Comparison of ENCODE assay signal across 21 cellular contexts in the genomic region with DNA sequence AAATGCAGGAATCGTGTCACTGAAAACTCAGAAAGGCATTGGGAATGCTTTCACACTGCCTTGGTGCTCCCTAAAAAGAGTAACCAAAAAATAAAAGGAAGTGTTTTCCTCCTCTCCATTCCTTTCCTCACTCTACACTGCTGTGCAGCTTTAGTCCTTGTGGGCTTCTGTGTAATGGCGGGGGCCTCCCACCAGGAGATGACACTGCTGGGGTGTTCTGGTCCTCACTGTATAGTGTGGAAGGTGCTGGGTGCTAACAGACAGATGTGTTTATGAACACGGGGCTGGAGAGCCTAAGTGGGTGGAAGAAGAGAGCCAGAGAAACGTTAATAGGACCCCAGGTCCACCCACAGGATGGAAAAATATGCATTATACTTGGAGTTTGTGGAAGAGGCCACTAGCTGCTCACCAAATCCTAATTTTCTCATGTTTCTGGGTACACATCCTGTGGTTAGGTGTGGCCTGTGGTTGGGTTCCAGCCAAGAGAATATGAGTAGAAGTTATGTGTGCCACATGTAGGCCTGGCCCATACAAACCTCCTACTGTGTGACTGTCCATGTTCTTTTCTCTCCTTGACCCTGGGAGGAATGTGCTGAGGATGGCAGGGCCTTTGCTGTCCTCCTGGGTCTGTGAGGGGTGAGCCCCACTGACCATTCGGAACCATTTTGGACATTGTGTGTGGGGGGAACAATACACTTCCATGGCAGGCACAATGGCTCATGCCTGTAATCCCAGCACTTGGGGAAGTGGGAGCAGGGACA. TPM values are rescaled to one million over a fixed set of nuclear protein-coding genes. Genes with fewer than 3 reads are reported as not detected.
DNase-seq lines count a peak whose midpoint lies in the region; ATAC-seq, FAIRE-seq and TF ChIP-seq lines count a peak whose summit lies in the region.
"Had no signal": no experiment of that assay in that cellular context is flagged by ENCODE, and none has a peak within 500 bp of the region (broad histone marks: within the 10 kb centered on the region; RNA-seq: fewer than 3 reads in every experiment).

No MANE protein-coding gene starts in this region.

- peak; percentile 81 to 84; a peak in 5 of 6 replicates for ATAC-seq in A549
- ATAC-seq in activated naive CD4-positive, alpha-beta T cell treated with anti-CD3 and anti-CD28 coated beads, Interleukin-2, amount 50 U/mL, for 72 hours = no peak

- peaks cover 13% of the 10 kb centered on the region for H3K27me3 Mint-ChIP-seq in T-helper 1 cell treated with Interleukin-12 subunit alpha and Interleukin-12 subunit beta and Interleukin-4 antibody, amounts not matched to agents 30 μg/mL and 1 μg/mL, for 36 hours (ENCODE audit: low read depth)
- peaks cover 2% of the 10 kb centered on the region for H3K27me3 Mint-ChIP-seq in glutamatergic neuron (ENCODE audit: unreplicated experiment)
- H3K27me3 Mint-ChIP-seq: IgD-negative memory B cell had no signal

- FAIRE-seq in A549 (lab: Jason Lieb, UNC) = no peak
- FAIRE-seq: G401.6 had no signal

- H3K9me3 Mint-ChIP-seq in T-helper 1 cell treated with Interleukin-12 subunit alpha and Interleukin-12 subunit beta and Interleukin-4 antibody, amounts not matched to agents 30 μg/mL and 1 μg/mL, for 36 hours = no peaks in the 10 kb centered on the region
- no peaks in the 10 kb centered on the region for H3K9me3 Mint-ChIP-seq in glutamatergic neuron (ENCODE audit: unreplicated experiment)
- H3K9me3 Mint-ChIP-seq in activated naive CD4-positive, alpha-beta T cell treated with anti-CD3 and anti-CD28 coated beads, Interleukin-2, amount 50 U/mL, for 72 hours = no peaks in the 10 kb centered on the region
- H3K9me3 Mint-ChIP-seq: CD4-positive, CD25-positive, alpha-beta regulatory T cell; IgD-negative memory B cell had no signal

- no peaks in the 10 kb centered on the region for H3K36me3 ChIP-seq in BE2C

- H3K27me3 ChIP-seq in BE2C = peaks cover 8% of the 10 kb centered on the region; the same call in 1 of the 2 replicates

- H3K4me3 Mint-ChIP-seq in T-helper 1 cell treated with Interleukin-12 subunit alpha and Interleukin-12 subunit beta and Interleukin-4 antibody, amounts not matched to agents 30 μg/mL and 1 μg/mL, for 36 hours = no peak overlapping the region
- no peak overlapping the region for H3K4me3 Mint-ChIP-seq in glutamatergic neuron (ENCODE audit: unreplicated experiment)
- H3K4me3 Mint-ChIP-seq: CD4-positive, CD25-positive, alpha-beta regulatory T cell; IgD-negative memory B cell had no signal

- H3K4me1 Mint-ChIP-seq in T-helper 1 cell treated with Interleukin-12 subunit alpha and Interleukin-12 subunit beta and Interleukin-4 antibody, amounts not matched to agents 30 μg/mL and 1 μg/mL, for 36 hours (ENCODE audit: low read depth) = peaks cover 16% of the 10 kb centered on the region
- no peaks in the 10 kb centered on the region for H3K4me1 Mint-ChIP-seq in glutamatergic neuron (ENCODE audit: low read depth, unreplicated experiment)

- no peak overlapping the region for H3K27ac ChIP-seq in A549
- H3K27ac ChIP-seq: HL-60 had no signal

- POLR2A ChIA-PET in A549 (lab: Yijun Ruan, JAX) = no interaction called here

- no peak for TF ChIP-seq POLR2A in A549 (IDR thresholded peaks at IDR 0.05; ENCODE audit: low read length)

- CTCF ChIA-PET in A549 (lab: Yijun Ruan, JAX) = interaction anchor here (0.7 to 3.7 kb wide), 4 partner anchors 10 to 21 kb away, joined by 3 to 15 read pairs (median 3); a partner anchor contains a TSS

- no peak overlapping the region for H3K4me2 ChIP-seq in A549

- TF ChIP-seq CTCF in A549 (IDR thresholded peaks at IDR 0.05) (no peak), BE2C (IDR thresholded peaks at IDR 0.05; ENCODE audit: low read depth, low read length) (peak; percentile 8; the same call in 1 of the 2 replicates), fibroblast of the aortic adventitia (IDR thresholded peaks at IDR 0.05; ENCODE audit: insufficient read depth, low read length) (peak; percentile 5), glutamatergic neuron (IDR thresholded peaks at IDR 0.05; ENCODE audit: partially characterized antibody, unreplicated experiment) (no peak)

- H3K27ac Mint-ChIP-seq in T-helper 1 cell treated with Interleukin-12 subunit alpha and Interleukin-12 subunit beta and Interleukin-4 antibody, amounts not matched to agents 30 μg/mL and 1 μg/mL, for 36 hours = peak overlapping the region; percentile 11
- no peak overlapping the region for H3K27ac Mint-ChIP-seq in glutamatergic neuron (ENCODE audit: unreplicated experiment)
- no peak overlapping the region for H3K27ac Mint-ChIP-seq in activated naive CD4-positive, alpha-beta T cell treated with anti-CD3 and anti-CD28 coated beads, Interleukin-2, amount 50 U/mL, for 72 hours
- H3K27ac Mint-ChIP-seq: IgD-negative memory B cell had no signal

- TF ChIP-seq RAD21 in A549 (conservative IDR thresholded peaks at IDR 0.05 in 1 of 2, IDR thresholded peaks at IDR 0.05 in 1 of 2) = no peak

- H3K4me1 ChIP-seq in A549 (no peaks in the 10 kb centered on the region), BE2C (no peaks in the 10 kb centered on the region)

- no peak for TF ChIP-seq EP300 in A549 (IDR thresholded peaks at IDR 0.05)

- WGBS in A549 (ENCODE audit: missing lambda C conversion rate) = 44% methylated on average over 5 of the region's 5 CpGs

- H3K4me3 ChIP-seq in A549 = no peak overlapping the region
- no peak overlapping the region for H3K4me3 ChIP-seq in BE2C (ENCODE audit: low read depth, low read length)
- H3K4me3 ChIP-seq in fibroblast of the aortic adventitia (ENCODE audit: low read depth, low read length) = no peak overlapping the region

- DNase-seq in A549 (ENCODE audit: low read depth in 1 of 2, low spot score in 1 of 2) (no peak), BE2C (no peak), fibroblast of the aortic adventitia (ENCODE audit: low read depth) (no peak), NCI-H1694 (lab: John Stamatoyannopoulos, UW) (no peak), glutamatergic neuron (no peak)
- no peak for DNase-seq in activated naive CD4-positive, alpha-beta T cell treated with anti-CD3 and anti-CD28 coated beads, Interleukin-2, amount 50 U/mL, for 72 hours (ENCODE audit: low spot score in 2 of 2)
- DNase-seq: COR-L47, DMS 273 treated with DMSO at 0.1 percent for 48 hours, H7, NCI-H1105 treated with DMSO at 0.1 percent for 48 hours, NCI-H187 treated with DMSO at 0.1 percent for 48 hours, NCI-H226, NCI-H524, NCI-H82, OCI-M1, Right ventricle myocardium superior had no signal

- no peaks in the 10 kb centered on the region for H3K36me3 Mint-ChIP-seq in T-helper 1 cell treated with Interleukin-12 subunit alpha and Interleukin-12 subunit beta and Interleukin-4 antibody, amounts not matched to agents 30 μg/mL and 1 μg/mL, for 36 hours (ENCODE audit: low read depth)
- no peaks in the 10 kb centered on the region for H3K36me3 Mint-ChIP-seq in glutamatergic neuron (ENCODE audit: unreplicated experiment)
- H3K36me3 Mint-ChIP-seq in activated naive CD4-positive, alpha-beta T cell treated with anti-CD3 and anti-CD28 coated beads, Interleukin-2, amount 50 U/mL, for 72 hours = no peaks in the 10 kb centered on the region
- H3K36me3 Mint-ChIP-seq: CD4-positive, CD25-positive, alpha-beta regulatory T cell had no signal

- H3K9me3 ChIP-seq in A549 = no peaks in the 10 kb centered on the region
- no peaks in the 10 kb centered on the region for H3K9me3 ChIP-seq in BE2C

TF ChIP-seq in A549, 52 proteins besides CTCF, POLR2A, EP300 and RAD21 (continues in another document):
- TF ChIP-seq ZC3H11A (IDR thresholded peaks at IDR 0.05) = no peak
- no peak for TF ChIP-seq CBX8 (IDR thresholded peaks at IDR 0.05)
- TF ChIP-seq RARB (CRISPR knock-in tag; IDR thresholded peaks at IDR 0.05) = no peak
- no peak for TF ChIP-seq NFE2L2 (conservative IDR thresholded peaks at IDR 0.05; ENCODE audit: low read length)

RNA-seq across cellular contexts. Expression of a gene that starts 14.0 kb away (rescaled TPM):
- polyA plus RNA-seq in A549 (2011; rRNA removed) (107 and 109 TPM in 2 replicates), A549 (2017; fragmentation: RNase III; extraction: RNeasy Plus Mini Kit Qiagen cat#74134 plus additional on column Dnase treatment) (61.2 to 76.2 TPM (median 65.5 TPM) in 3 replicates)
- polyA plus RNA-seq in A549 (2012; cell fraction: cytosol; rRNA removed) = 24.7 and 35.9 TPM in 2 replicates
- polyA plus RNA-seq in A549 (2012; cell fraction: nucleus; rRNA removed) = 43.1 and 64.1 TPM in 2 replicates
- polyA minus RNA-seq in A549 (2011; rRNA and poly(A)+ RNA removed) = 51.9 and 53.4 TPM in 2 replicates
- polyA plus RNA-seq in BE2C (2012; ENCODE audit: insufficient read depth, insufficient read length, low read depth) = 6.8 TPM
- total RNA-seq in fibroblast of the aortic adventitia (ENCODE audit: low replicate concordance) (516 and 790 TPM in 2 replicates), glutamatergic neuron (ENCODE audit: unreplicated experiment) (3.5 TPM)
- 10 to 100 TPM in 1 of 2 donors, 1 to 10 TPM in 1; 4.8 to 21.9 TPM for total RNA-seq in activated naive CD4-positive, alpha-beta T cell treated with anti-CD3 and anti-CD28 coated beads, Interleukin-2, amount 50 U/mL, for 72 hours
- polyA plus RNA-seq: CD4-positive, CD25-positive, alpha-beta regulatory T cell; IgD-negative memory B cell had no signal

RNA-seq across cellular contexts. Expression of a gene that starts 28.3 kb away (rescaled TPM):
- polyA plus RNA-seq in A549 (2011; rRNA removed) (52.0 and 53.4 TPM in 2 replicates), A549 (2017; fragmentation: RNase III; extraction: RNeasy Plus Mini Kit Qiagen cat#74134 plus additional on column Dnase treatment) (27.4 to 43.0 TPM (median 42.8 TPM) in 3 replicates)
- polyA plus RNA-seq in A549 (2012; cell fraction: cytosol; rRNA removed) = 30.7 and 41.5 TPM in 2 replicates
- 32.5 and 43.6 TPM in 2 replicates for polyA plus RNA-seq in A549 (2012; cell fraction: nucleus; rRNA removed)
- 56.4 and 58.2 TPM in 2 replicates for polyA minus RNA-seq in A549 (2011; rRNA and poly(A)+ RNA removed)
- polyA plus RNA-seq in BE2C (2012; ENCODE audit: insufficient read depth, insufficient read length, low read depth) = 29.9 TPM
- total RNA-seq in fibroblast of the aortic adventitia (ENCODE audit: low replicate concordance) (5.7 and 10.6 TPM in 2 replicates), glutamatergic neuron (ENCODE audit: unreplicated experiment) (53.3 TPM)
- 10 to 100 TPM; 22.0 to 31.9 TPM for total RNA-seq in activated naive CD4-positive, alpha-beta T cell treated with anti-CD3 and anti-CD28 coated beads, Interleukin-2, amount 50 U/mL, for 72 hours

RNA-seq across cellular contexts. Expression of a gene that starts 45.7 kb away (rescaled TPM):
- 36.0 and 57.8 TPM in 2 replicates for polyA plus RNA-seq in A549 (2011; rRNA removed)
- polyA plus RNA-seq in A549 (2012; cell fraction: cytosol; rRNA removed) = 18.5 and 25.0 TPM in 2 replicates
- polyA plus RNA-seq in A549 (2012; cell fraction: nucleus; rRNA removed) = 52.6 and 57.7 TPM in 2 replicates
- 24.8 to 40.4 TPM (median 31.4 TPM) in 3 replicates for polyA plus RNA-seq in A549 (2017; fragmentation: RNase III; extraction: RNeasy Plus Mini Kit Qiagen cat#74134 plus additional on column Dnase treatment)
- polyA minus RNA-seq in A549 (2011; rRNA and poly(A)+ RNA removed) = 30.6 and 32.9 TPM in 2 replicates
- polyA plus RNA-seq in BE2C (2012; ENCODE audit: insufficient read depth, insufficient read length, low read depth) = 1.2 TPM
- total RNA-seq in fibroblast of the aortic adventitia (ENCODE audit: low replicate concordance) = 237 and 528 TPM in 2 replicates
- total RNA-seq in glutamatergic neuron (ENCODE audit: unreplicated experiment) = 1.0 TPM
- total RNA-seq in activated naive CD4-positive, alpha-beta T cell treated with anti-CD3 and anti-CD28 coated beads, Interleukin-2, amount 50 U/mL, for 72 hours = 1 to 10 TPM; 3.9 to 5.6 TPM
- polyA plus RNA-seq: IgD-negative memory B cell had no signal

Comparison
In these comparisons a context has a peak if more than half of its experiments do, and no peak if none do; other contexts are left out.
1. ATAC-seq: peak in A549 (2 of 2); none in activated naive CD4-positive, alpha-beta T cell treated with anti-CD3 and anti-CD28 coated beads, Interleukin-2, amount 50 U/mL, for 72 hours (0 of 2).
2. CTCF ChIP-seq: peak in BE2C (single experiment) and fibroblast of the aortic adventitia (single experiment); none in A549 (single experiment) and glutamatergic neuron (single experiment).
3. RNA of a gene that starts 14.0 kb away (total RNA-seq): 516 to 790 TPM in fibroblast of the aortic adventitia; 4.8 to 21.9 TPM in activated naive CD4-positive, alpha-beta T cell treated with anti-CD3 and anti-CD28 coated beads, Interleukin-2, amount 50 U/mL, for 72 hours and 3.5 TPM in glutamatergic neuron (single experiment); every median in the first group is over 10 times any median in the second.
4. RNA of a gene that starts 45.7 kb away (total RNA-seq): 237 to 528 TPM in fibroblast of the aortic adventitia; 3.9 to 5.6 TPM in activated naive CD4-positive, alpha-beta T cell treated with anti-CD3 and anti-CD28 coated beads, Interleukin-2, amount 50 U/mL, for 72 hours and 1.0 TPM in glutamatergic neuron (single experiment); every median in the first group is over 10 times any median in the second.